Comparison of ENCODE assay signal across 10 cellular contexts in the genomic region with DNA sequence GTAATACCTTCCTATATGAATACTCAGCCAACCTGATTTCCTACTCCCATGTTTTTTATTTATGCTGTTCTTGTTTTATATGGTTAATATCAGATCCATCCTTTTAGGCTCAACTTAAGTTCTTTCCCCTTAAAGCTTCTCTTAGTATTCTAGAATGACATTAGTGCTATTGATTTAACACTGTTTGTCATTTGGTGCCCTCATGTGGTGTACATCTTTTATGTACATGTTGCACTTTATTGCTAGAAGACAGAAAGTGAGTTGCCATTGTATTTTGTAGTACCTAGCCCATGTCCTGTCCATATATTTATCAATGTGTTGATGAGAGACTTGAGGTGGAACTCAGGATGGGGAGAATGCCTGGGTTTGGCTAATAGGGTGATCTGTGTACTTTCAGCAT. TPM values are rescaled to one million over a fixed set of nuclear protein-coding genes. Genes with fewer than 3 reads are reported as not detected.
DNase-seq lines count a peak whose midpoint lies in the region; ATAC-seq, FAIRE-seq and TF ChIP-seq lines count a peak whose summit lies in the region.
"Had no signal": no experiment of that assay in that cellular context is flagged by ENCODE, and none has a peak within 500 bp of the region (broad histone marks: within the 10 kb centered on the region; RNA-seq: fewer than 3 reads in every experiment).

No MANE protein-coding gene starts in this region.

- H3K4me2 ChIP-seq in MM.1S (ENCODE audit: low read depth, low read length) (no peak overlapping the region), astrocyte (ENCODE audit: low read length) (no peak overlapping the region)

- H3K79me2 ChIP-seq in MM.1S (ENCODE audit: low read length): peaks cover 40% of the 10 kb centered on the region
- peaks cover 37% of the 10 kb centered on the region for H3K79me2 ChIP-seq in astrocyte (ENCODE audit: insufficient read depth, low read length)

- H3K9me3 Mint-ChIP-seq in astrocyte (ENCODE audit: unreplicated experiment) (no peaks in the 10 kb centered on the region), nephron (no peaks in the 10 kb centered on the region)

- H3K36me3 ChIP-seq in MM.1S (replicated peaks; ENCODE audit: insufficient read depth, low read length) (peaks cover 2% of the 10 kb centered on the region; the same call in 1 of the 2 replicates), astrocyte (ENCODE audit: insufficient read depth, low read length) (peaks cover 20% of the 10 kb centered on the region), H7 (replicated peaks; ENCODE audit: control insufficient read depth, insufficient read depth, low read length) (peaks cover 14% of the 10 kb centered on the region)

- H4K20me1 ChIP-seq in MM.1S (ENCODE audit: insufficient read depth, low read length): no peaks in the 10 kb centered on the region
- H4K20me1 ChIP-seq in astrocyte (ENCODE audit: insufficient read depth, low read length): peaks cover 36% of the 10 kb centered on the region

- H3K4me3 Mint-ChIP-seq in astrocyte (ENCODE audit: unreplicated experiment) (no peak overlapping the region), nephron (peak overlapping the region; percentile 67 to 99 (median 80))

- TF ChIP-seq CTCF in MM.1S (IDR thresholded peaks at IDR 0.05; ENCODE audit: low read length): peak; percentile 44
- peak; percentile 7 for TF ChIP-seq CTCF in astrocyte (IDR thresholded peaks at IDR 0.05; ENCODE audit: insufficient read depth, low read depth, low read length)
- TF ChIP-seq CTCF in nephron (IDR thresholded peaks at IDR 0.05; ENCODE audit: unreplicated experiment in 3 of 3): peak; percentile 15 to 28 (median 23)

- H3F3A ChIP-seq in MM.1S (ENCODE audit: insufficient read depth, low read length): peaks cover 5% of the 10 kb centered on the region; the same call in 1 of the 2 replicates

- ATAC-seq in esophagus mucosa (no peak), HG03095 (IDR thresholded peaks at IDR 0.05; ENCODE audit: unreplicated experiment) (no peak)
- ATAC-seq: Panc1 had no signal

- H3K27ac ChIP-seq in MM.1S (ENCODE audit: low read length) (no peak overlapping the region), astrocyte (ENCODE audit: low read depth, low read length) (no peak overlapping the region)

- no peak overlapping the region for H3K27ac Mint-ChIP-seq in astrocyte (ENCODE audit: unreplicated experiment)
- peak overlapping the region in 2 of 3 experiments; percentile 3 to 6 for H3K27ac Mint-ChIP-seq in nephron

- no peaks in the 10 kb centered on the region for H3K9me2 ChIP-seq in MM.1S (replicated peaks; ENCODE audit: insufficient read depth, low read length)

- peaks cover 14% of the 10 kb centered on the region for H3K4me1 ChIP-seq in MM.1S (ENCODE audit: low read length)
- H3K4me1 ChIP-seq in astrocyte (ENCODE audit: insufficient read depth, low read length): peaks cover 19% of the 10 kb centered on the region

- H3K27me3 ChIP-seq in MM.1S (replicated peaks; ENCODE audit: insufficient read depth, low read length): 0 out of 2 replicates have a peak, but pooled peaks cover 6% of the 10 kb centered on the region
- H3K27me3 ChIP-seq in astrocyte (ENCODE audit: insufficient read depth, low read length): no peaks in the 10 kb centered on the region
- H3K27me3 ChIP-seq in H7 (ENCODE audit: control insufficient read depth, insufficient read depth, low read length): peaks cover 5% of the 10 kb centered on the region; the same call in 1 of the 2 replicates

- H3K9me3 ChIP-seq in MM.1S (replicated peaks; ENCODE audit: insufficient read depth, low read length): no peaks in the 10 kb centered on the region
- no peaks in the 10 kb centered on the region for H3K9me3 ChIP-seq in astrocyte (ENCODE audit: insufficient read depth, low read depth, low read length)

- no peak overlapping the region for H3K4me3 ChIP-seq in MM.1S (ENCODE audit: low read length)
- H3K4me3 ChIP-seq in astrocyte (ENCODE audit: insufficient read depth, low read depth, low read length): no peak overlapping the region
- H3K4me3 ChIP-seq in H7 (ENCODE audit: insufficient read depth, low read depth, low read length): no peak overlapping the region

- H3K9ac ChIP-seq in MM.1S (ENCODE audit: low read length): no peak overlapping the region
- H3K9ac ChIP-seq in astrocyte (ENCODE audit: low read length): no peak overlapping the region

- DNase-seq in NCI-H2171 treated with DMSO at 0.1 percent for 48 hours (lab: John Stamatoyannopoulos, UW) (peak; percentile 47), NCI-H2171 (lab: John Stamatoyannopoulos, UW) (no peak), MM.1S (peak; percentile 51), astrocyte (ENCODE audit: low read depth) (no peak), H7 (no peak)

- no peaks in the 10 kb centered on the region for H3K27me3 Mint-ChIP-seq in astrocyte (ENCODE audit: low read depth, unreplicated experiment)
- no peaks in the 10 kb centered on the region for H3K27me3 Mint-ChIP-seq in nephron (ENCODE audit: low read depth)

- H2AFZ ChIP-seq in MM.1S (ENCODE audit: low read length) (no peak overlapping the region), astrocyte (ENCODE audit: low read depth, low read length) (no peak overlapping the region)

- peaks cover 13% of the 10 kb centered on the region for H3K4me1 Mint-ChIP-seq in astrocyte (ENCODE audit: low read depth, unreplicated experiment)
- peaks cover 25% of the 10 kb centered on the region for H3K4me1 Mint-ChIP-seq in nephron

- H3K36me3 Mint-ChIP-seq in astrocyte (ENCODE audit: low read depth, unreplicated experiment): peaks cover 10% of the 10 kb centered on the region
- H3K36me3 Mint-ChIP-seq in nephron (ENCODE audit: low read depth): peaks cover 15% of the 10 kb centered on the region

- FAIRE-seq in astrocyte (lab: Jason Lieb, UNC): no peak

RNA-seq across cellular contexts. Expression of a gene that starts 2.5 kb away (rescaled TPM):
- total RNA-seq in astrocyte: 24.4 and 25.3 TPM in 2 replicates
- total RNA-seq in H7 (2014; rRNA removed; shearing (Covaris generic)): 27.0 and 39.6 TPM in 2 replicates
- 17.9 TPM for total RNA-seq in esophagus mucosa

RNA-seq across cellular contexts. Expression of a gene that starts 2.7 kb away (rescaled TPM):
- total RNA-seq in astrocyte (82.5 and 82.8 TPM in 2 replicates), esophagus mucosa (74.2 TPM)
- total RNA-seq in H7 (2014; rRNA removed; shearing (Covaris generic)): 99.5 and 105 TPM in 2 replicates

RNA-seq across cellular contexts. Expression of a gene that starts 6.2 kb away (rescaled TPM):
- total RNA-seq in astrocyte: 0.73 and 0.84 TPM in 2 replicates
- 0.10 and 0.78 TPM in 2 replicates for total RNA-seq in H7 (2014; rRNA removed; shearing (Covaris generic))
- total RNA-seq in esophagus mucosa: 5.6 TPM

RNA-seq across cellular contexts. Expression of a gene that starts 18.0 kb away (rescaled TPM):
- total RNA-seq in astrocyte: not detected in 2 replicates
- total RNA-seq in H7 (2014; rRNA removed; shearing (Covaris generic)): not detected in 2 replicates
- total RNA-seq in esophagus mucosa: not detected
- total RNA-seq: temporal lobe had no signal

RNA-seq across cellular contexts. Expression of a gene that starts 21.5 kb away (rescaled TPM):
- total RNA-seq in astrocyte: 17.6 and 33.8 TPM in 2 replicates
- 6.6 and 7.7 TPM in 2 replicates for total RNA-seq in H7 (2014; rRNA removed; shearing (Covaris generic))
- 0.52 TPM for total RNA-seq in esophagus mucosa

Comparison
In these comparisons a context has a peak if more than half of its experiments do, and no peak if none do; other contexts are left out.
1. DNase-seq: peak in NCI-H2171 treated with DMSO at 0.1 percent for 48 hours (single experiment) and MM.1S (single experiment); none in NCI-H2171 (single experiment), astrocyte (single experiment) and H7 (single experiment).
2. Peak in every context shown above with its lines, with median percentiles within 50 percentile points of each other: CTCF ChIP-seq.